ENCODE assay signal across 8 cellular contexts in the genomic region with DNA sequence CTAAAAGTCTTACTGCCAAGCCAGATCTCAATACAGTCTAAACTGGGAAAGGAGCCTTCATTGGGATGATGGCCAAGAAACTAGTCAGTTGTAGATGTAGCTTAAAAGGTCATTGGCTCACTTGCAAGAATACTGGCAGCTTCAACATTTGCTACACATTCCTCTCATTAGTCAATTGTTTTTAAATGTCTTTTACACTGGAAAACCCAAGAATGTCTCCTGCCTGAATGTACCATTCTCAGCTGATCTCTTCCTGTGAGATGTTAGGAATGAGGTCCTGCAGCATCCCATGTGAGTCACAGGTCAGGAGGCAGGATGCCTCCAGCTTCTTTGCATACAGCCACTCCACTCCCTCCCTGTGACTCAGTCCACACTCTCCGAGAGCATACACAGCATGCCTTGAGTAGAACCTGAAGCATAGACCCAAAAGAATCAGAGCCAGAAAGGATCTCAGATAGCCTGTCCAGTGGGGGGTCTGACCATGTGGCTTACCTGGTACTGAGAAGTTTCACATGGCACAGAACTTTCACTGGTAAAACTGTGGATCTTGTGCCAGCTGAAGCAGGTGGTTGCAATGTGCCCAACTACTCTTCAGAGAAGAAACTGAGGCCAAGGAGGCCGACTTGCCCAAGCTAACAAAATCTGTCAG. TPM values are rescaled to one million over a fixed set of nuclear protein-coding genes. Genes with fewer than 3 reads are reported as not detected.
DNase-seq lines count a peak whose midpoint lies in the region; ATAC-seq and TF ChIP-seq lines count a peak whose summit lies in the region.

No MANE protein-coding gene starts in this region.

- H3K27me3 Mint-ChIP-seq in WTC11 (ENCODE audit: low read depth), result no peaks in the 10 kb centered on the region

- no peak overlapping the region for H3K4me3 Mint-ChIP-seq in WTC11

- DNase-seq in ELR (ENCODE audit: low read depth) (peak; percentile 99), WTC11 (ENCODE audit: low spot score) (no peak), heart left ventricle (peak in 2 of 5 donors; percentile 29 to 52), putamen (ENCODE audit: low spot score) (no peak)
- no peak for DNase-seq in activated naive CD4-positive, alpha-beta T cell treated with Interleukin-2 at 50 U/mL for 16 hours

- POLR2A ChIA-PET in WTC11 (lab: Charles Lee), result interaction anchor here (0.6 kb wide), 1 partner anchor 49 kb away, joined by 3 read pairs; no protein-coding TSS in a partner anchor

- H3K27ac Mint-ChIP-seq in WTC11, result no peak overlapping the region

- intact Hi-C loops in heart left ventricle (cut with DNase I), result loop anchor here in 1 of 10 donors (1.0 kb wide), 1 partner anchor 34 kb away; no protein-coding TSS in a partner anchor

- no peak for TF ChIP-seq CTCF in WTC11 (IDR thresholded peaks at IDR 0.05)
- no peak for TF ChIP-seq CTCF in heart left ventricle (IDR thresholded peaks at IDR 0.05)

- 56 to 59% (median 57%) methylated on average over 2 of the region's 2 CpGs for WGBS in heart left ventricle, 4 donors

- no peak for TF ChIP-seq POLR2A in heart left ventricle (IDR thresholded peaks at IDR 0.05)

- CTCF ChIA-PET in WTC11 (lab: Charles Lee), result interaction anchor here (1.6 kb wide), 1 partner anchor 56 kb away, joined by 5 read pairs; a partner anchor contains a TSS

- H3K9ac ChIP-seq in rectal smooth muscle tissue (ENCODE audit: low read length), result no peak overlapping the region

- peak overlapping the region in 5 of 12 donors; percentile 30 to 70 (median 47) for H3K27ac ChIP-seq in heart left ventricle
- H3K27ac ChIP-seq in rectal smooth muscle tissue (ENCODE audit: low read depth, low read length), result peak overlapping the region; percentile 56

- ATAC-seq in WTC11, result peak; percentile 26; the same call in 1 of the 2 replicates
- peak; percentile 72 to 88 (median 80) for ATAC-seq in heart left ventricle
- ATAC-seq in GM19452 (IDR thresholded peaks at IDR 0.05; ENCODE audit: unreplicated experiment), result no peak
- no peak for ATAC-seq in HG03354 (IDR thresholded peaks at IDR 0.05; ENCODE audit: poor library complexity, severe bottlenecking, unreplicated experiment)

- H3K36me3 Mint-ChIP-seq in WTC11, result peaks cover 9% of the 10 kb centered on the region; the same call in 1 of the 2 replicates

- peaks cover 0 to 27% (median 14%) of the 10 kb centered on the region in 12 donors for H3K4me1 ChIP-seq in heart left ventricle
- peaks cover 12% of the 10 kb centered on the region for H3K4me1 ChIP-seq in rectal smooth muscle tissue (ENCODE audit: control insufficient read depth, insufficient read depth, low read length)

- H3K4me3 ChIP-seq in heart left ventricle (no peak overlapping the region), rectal smooth muscle tissue (ENCODE audit: low read length) (no peak overlapping the region)

- no peaks in the 10 kb centered on the region for H3K9me3 ChIP-seq in heart left ventricle

- H3K4me1 Mint-ChIP-seq in WTC11, result peaks cover 10% of the 10 kb centered on the region

- H3K27me3 ChIP-seq in heart left ventricle (no peaks in the 10 kb centered on the region), rectal smooth muscle tissue (ENCODE audit: control insufficient read depth, insufficient read depth, low read length) (no peaks in the 10 kb centered on the region)

- peaks cover 22% of the 10 kb centered on the region for H3K9me3 Mint-ChIP-seq in WTC11

- H3K36me3 ChIP-seq in heart left ventricle (no peaks in the 10 kb centered on the region), rectal smooth muscle tissue (ENCODE audit: control insufficient read depth, insufficient read depth, low read length) (no peaks in the 10 kb centered on the region)

TF ChIP-seq in WTC11, 78 proteins besides CTCF, POLR2A, EP300 and RAD21:
- TF ChIP-seq, protein P1, sequence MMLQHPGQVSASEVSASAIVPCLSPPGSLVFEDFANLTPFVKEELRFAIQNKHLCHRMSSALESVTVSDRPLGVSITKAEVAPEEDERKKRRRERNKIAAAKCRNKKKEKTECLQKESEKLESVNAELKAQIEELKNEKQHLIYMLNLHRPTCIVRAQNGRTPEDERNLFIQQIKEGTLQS (CRISPR knock-in tag; conservative IDR thresholded peaks at IDR 0.05), result no peak
- TF ChIP-seq, protein P2, sequence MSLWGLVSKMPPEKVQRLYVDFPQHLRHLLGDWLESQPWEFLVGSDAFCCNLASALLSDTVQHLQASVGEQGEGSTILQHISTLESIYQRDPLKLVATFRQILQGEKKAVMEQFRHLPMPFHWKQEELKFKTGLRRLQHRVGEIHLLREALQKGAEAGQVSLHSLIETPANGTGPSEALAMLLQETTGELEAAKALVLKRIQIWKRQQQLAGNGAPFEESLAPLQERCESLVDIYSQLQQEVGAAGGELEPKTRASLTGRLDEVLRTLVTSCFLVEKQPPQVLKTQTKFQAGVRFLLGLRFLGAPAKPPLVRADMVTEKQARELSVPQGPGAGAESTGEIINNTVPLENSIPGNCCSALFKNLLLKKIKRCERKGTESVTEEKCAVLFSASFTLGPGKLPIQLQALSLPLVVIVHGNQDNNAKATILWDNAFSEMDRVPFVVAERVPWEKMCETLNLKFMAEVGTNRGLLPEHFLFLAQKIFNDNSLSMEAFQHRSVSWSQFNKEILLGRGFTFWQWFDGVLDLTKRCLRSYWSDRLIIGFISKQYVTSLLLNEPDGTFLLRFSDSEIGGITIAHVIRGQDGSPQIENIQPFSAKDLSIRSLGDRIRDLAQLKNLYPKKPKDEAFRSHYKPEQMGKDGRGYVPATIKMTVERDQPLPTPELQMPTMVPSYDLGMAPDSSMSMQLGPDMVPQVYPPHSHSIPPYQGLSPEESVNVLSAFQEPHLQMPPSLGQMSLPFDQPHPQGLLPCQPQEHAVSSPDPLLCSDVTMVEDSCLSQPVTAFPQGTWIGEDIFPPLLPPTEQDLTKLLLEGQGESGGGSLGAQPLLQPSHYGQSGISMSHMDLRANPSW (CRISPR knock-in tag; conservative IDR thresholded peaks at IDR 0.05; ENCODE audit: low read depth), result no peak
- TF ChIP-seq GABPB1 (CRISPR knock-in tag; IDR thresholded peaks at IDR 0.05) (0 out of 2 replicates have a peak, but pooled peaks have one; percentile 26), TEAD4 (CRISPR knock-in tag; IDR thresholded peaks at IDR 0.05) (no peak), ZNF219 (CRISPR knock-in tag; IDR thresholded peaks at IDR 0.05; ENCODE audit: borderline replicate concordance) (no peak), FOXJ3 (CRISPR knock-in tag; IDR thresholded peaks at IDR 0.05; ENCODE audit: borderline replicate concordance) (no peak), SOX15 (CRISPR knock-in tag; IDR thresholded peaks at IDR 0.05) (no peak), KAT7 (CRISPR knock-in tag; IDR thresholded peaks at IDR 0.05; ENCODE audit: borderline replicate concordance) (no peak), ZNF317 (CRISPR knock-in tag; IDR thresholded peaks at IDR 0.05; ENCODE audit: borderline replicate concordance, low read depth) (no peak)
- TF ChIP-seq, protein P3, sequence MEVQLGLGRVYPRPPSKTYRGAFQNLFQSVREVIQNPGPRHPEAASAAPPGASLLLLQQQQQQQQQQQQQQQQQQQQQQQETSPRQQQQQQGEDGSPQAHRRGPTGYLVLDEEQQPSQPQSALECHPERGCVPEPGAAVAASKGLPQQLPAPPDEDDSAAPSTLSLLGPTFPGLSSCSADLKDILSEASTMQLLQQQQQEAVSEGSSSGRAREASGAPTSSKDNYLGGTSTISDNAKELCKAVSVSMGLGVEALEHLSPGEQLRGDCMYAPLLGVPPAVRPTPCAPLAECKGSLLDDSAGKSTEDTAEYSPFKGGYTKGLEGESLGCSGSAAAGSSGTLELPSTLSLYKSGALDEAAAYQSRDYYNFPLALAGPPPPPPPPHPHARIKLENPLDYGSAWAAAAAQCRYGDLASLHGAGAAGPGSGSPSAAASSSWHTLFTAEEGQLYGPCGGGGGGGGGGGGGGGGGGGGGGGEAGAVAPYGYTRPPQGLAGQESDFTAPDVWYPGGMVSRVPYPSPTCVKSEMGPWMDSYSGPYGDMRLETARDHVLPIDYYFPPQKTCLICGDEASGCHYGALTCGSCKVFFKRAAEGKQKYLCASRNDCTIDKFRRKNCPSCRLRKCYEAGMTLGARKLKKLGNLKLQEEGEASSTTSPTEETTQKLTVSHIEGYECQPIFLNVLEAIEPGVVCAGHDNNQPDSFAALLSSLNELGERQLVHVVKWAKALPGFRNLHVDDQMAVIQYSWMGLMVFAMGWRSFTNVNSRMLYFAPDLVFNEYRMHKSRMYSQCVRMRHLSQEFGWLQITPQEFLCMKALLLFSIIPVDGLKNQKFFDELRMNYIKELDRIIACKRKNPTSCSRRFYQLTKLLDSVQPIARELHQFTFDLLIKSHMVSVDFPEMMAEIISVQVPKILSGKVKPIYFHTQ (CRISPR knock-in tag; IDR thresholded peaks at IDR 0.05), result no peak
- TF ChIP-seq, protein P4, sequence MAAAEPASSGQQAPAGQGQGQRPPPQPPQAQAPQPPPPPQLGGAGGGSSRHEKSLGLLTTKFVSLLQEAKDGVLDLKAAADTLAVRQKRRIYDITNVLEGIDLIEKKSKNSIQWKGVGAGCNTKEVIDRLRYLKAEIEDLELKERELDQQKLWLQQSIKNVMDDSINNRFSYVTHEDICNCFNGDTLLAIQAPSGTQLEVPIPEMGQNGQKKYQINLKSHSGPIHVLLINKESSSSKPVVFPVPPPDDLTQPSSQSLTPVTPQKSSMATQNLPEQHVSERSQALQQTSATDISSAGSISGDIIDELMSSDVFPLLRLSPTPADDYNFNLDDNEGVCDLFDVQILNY (CRISPR knock-in tag; IDR thresholded peaks at IDR 0.05), result no peak
- TF ChIP-seq, protein P5, sequence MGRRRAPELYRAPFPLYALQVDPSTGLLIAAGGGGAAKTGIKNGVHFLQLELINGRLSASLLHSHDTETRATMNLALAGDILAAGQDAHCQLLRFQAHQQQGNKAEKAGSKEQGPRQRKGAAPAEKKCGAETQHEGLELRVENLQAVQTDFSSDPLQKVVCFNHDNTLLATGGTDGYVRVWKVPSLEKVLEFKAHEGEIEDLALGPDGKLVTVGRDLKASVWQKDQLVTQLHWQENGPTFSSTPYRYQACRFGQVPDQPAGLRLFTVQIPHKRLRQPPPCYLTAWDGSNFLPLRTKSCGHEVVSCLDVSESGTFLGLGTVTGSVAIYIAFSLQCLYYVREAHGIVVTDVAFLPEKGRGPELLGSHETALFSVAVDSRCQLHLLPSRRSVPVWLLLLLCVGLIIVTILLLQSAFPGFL (CRISPR knock-in tag; IDR thresholded peaks at IDR 0.05; ENCODE audit: borderline replicate concordance), result 0 out of 2 replicates have a peak, but pooled peaks have one; percentile 35

RNA-seq across cellular contexts. Expression of a gene that starts 56.0 kb away (rescaled TPM):
- total RNA-seq in WTC11 (2021) (81.7 to 89.1 TPM (median 88.5 TPM) in 3 replicates), heart left ventricle (100 to 1,000 TPM; 122 to 185 (median 158) TPM)
- polyA plus RNA-seq in heart left ventricle, result 100 to 1,000 TPM in 1 of 2 donors, 10 to 100 TPM in 1; 42.4 to 108 TPM

Comparison
In these comparisons a context has a peak if more than half of its experiments do, and no peak if none do; other contexts are left out.
1. ATAC-seq: peak in WTC11 (single experiment) and heart left ventricle (4 of 4); none in GM19452 (single experiment) and HG03354 (single experiment).